In the genomic region with DNA sequence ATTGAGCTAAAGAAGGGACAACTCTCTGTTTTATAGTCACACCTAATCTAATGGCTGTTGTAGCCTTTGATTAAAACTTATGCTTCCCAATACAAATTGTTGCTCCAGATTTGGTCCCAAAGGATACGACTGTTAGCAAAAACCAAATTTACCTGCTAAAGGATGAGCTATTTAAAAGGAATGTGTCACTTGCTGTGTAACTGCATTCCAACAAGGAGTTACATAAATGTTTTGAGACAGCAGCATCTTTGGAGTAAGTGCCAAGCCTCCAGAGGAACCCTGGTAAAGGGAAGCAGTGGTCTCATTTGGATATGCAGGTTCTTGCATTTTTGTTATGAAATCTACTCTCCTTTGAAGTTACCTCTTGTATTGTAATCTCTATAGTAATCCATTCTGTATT, we compare ENCODE assay signal across 19 cellular contexts.
"Had no signal": no experiment of that assay in that cellular context is flagged by ENCODE, and none has a peak within 500 bp of the region (broad histone marks: within the 10 kb centered on the region; RNA-seq: fewer than 3 reads in every experiment).

No MANE protein-coding gene starts in this region.

- H3K27ac ChIP-seq: sigmoid colon, skin epidermis, thoracic aorta, transverse colon had no signal

- H3K9me3 ChIP-seq: heart right ventricle, sigmoid colon, thoracic aorta, transverse colon had no signal

- H3K36me3 ChIP-seq: heart right ventricle, sigmoid colon, thoracic aorta, transverse colon had no signal

- H3K4me3 ChIP-seq: dorsolateral prefrontal cortex, heart right ventricle, lung, sigmoid colon, skin epidermis, thoracic aorta, transverse colon had no signal

- H3K36me3 Mint-ChIP-seq: naive thymus-derived CD4-positive, alpha-beta T cell; stimulated activated naive B cell treated with anti-CD40 and anti-IgM and Interleukin-4, amounts not matched to agents 10 μg/mL and 1 μg/mL and 100 μg/mL, for 72 hours had no signal

- H3K27ac Mint-ChIP-seq: naive thymus-derived CD4-positive, alpha-beta T cell; stimulated activated naive B cell treated with anti-CD40 and anti-IgM and Interleukin-4, amounts not matched to agents 10 μg/mL and 1 μg/mL and 100 μg/mL, for 72 hours; stimulated activated naive CD8-positive, alpha-beta T cell treated with anti-CD3 and anti-CD28 coated beads, Interleukin-15, amount 100 ng/mL, for 72 hours had no signal

- H3K4me1 Mint-ChIP-seq: stimulated activated naive B cell treated with anti-CD40 and anti-IgM and Interleukin-4, amounts not matched to agents 10 μg/mL and 1 μg/mL and 100 μg/mL, for 72 hours; stimulated activated naive CD8-positive, alpha-beta T cell treated with anti-CD3 and anti-CD28 coated beads, Interleukin-15, amount 100 ng/mL, for 72 hours had no signal

- H3K27me3 ChIP-seq: heart right ventricle, sigmoid colon, transverse colon had no signal

- H3K9me3 Mint-ChIP-seq: nephron progenitor cell; stimulated activated naive B cell treated with anti-CD40 and anti-IgM and Interleukin-4, amounts not matched to agents 10 μg/mL and 1 μg/mL and 100 μg/mL, for 72 hours; stimulated activated naive CD8-positive, alpha-beta T cell treated with anti-CD3 and anti-CD28 coated beads, Interleukin-15, amount 100 ng/mL, for 72 hours had no signal

- H3K4me3 Mint-ChIP-seq: naive thymus-derived CD4-positive, alpha-beta T cell; nephron progenitor cell; stimulated activated naive B cell treated with anti-CD40 and anti-IgM and Interleukin-4, amounts not matched to agents 10 μg/mL and 1 μg/mL and 100 μg/mL, for 72 hours; stimulated activated naive CD8-positive, alpha-beta T cell treated with anti-CD3 and anti-CD28 coated beads, Interleukin-15, amount 100 ng/mL, for 72 hours had no signal

- DNase-seq: cortex of kidney; effector CD8-positive, alpha-beta T cell; heart right ventricle; hypothalamus; left cardiac atrium; left ventricle myocardium superior; mesenchymal stem cell; naive thymus-derived CD4-positive, alpha-beta T cell; nephron progenitor cell; sigmoid colon; stimulated activated CD4-positive, alpha-beta T cell treated with anti-CD3 and anti-CD28 coated beads, Interleukin-2, amount 100 ng/mL, for 24 hours; stimulated activated CD4-positive, alpha-beta T cell treated with anti-CD3 and anti-CD28 coated beads, Interleukin-4, amount 100 ng/mL, for 4 hours; stimulated activated naive B cell treated with anti-CD40 and anti-IgM and Interleukin-4, amounts not matched to agents 10 μg/mL and 1 μg/mL and 100 μg/mL, for 72 hours; stimulated activated naive CD8-positive, alpha-beta T cell treated with anti-CD3 and anti-CD28 coated beads, Interleukin-15, amount 100 ng/mL, for 72 hours; transverse colon had no signal
